Comparison of ENCODE assay signal across 15 cellular contexts in the genomic region with DNA sequence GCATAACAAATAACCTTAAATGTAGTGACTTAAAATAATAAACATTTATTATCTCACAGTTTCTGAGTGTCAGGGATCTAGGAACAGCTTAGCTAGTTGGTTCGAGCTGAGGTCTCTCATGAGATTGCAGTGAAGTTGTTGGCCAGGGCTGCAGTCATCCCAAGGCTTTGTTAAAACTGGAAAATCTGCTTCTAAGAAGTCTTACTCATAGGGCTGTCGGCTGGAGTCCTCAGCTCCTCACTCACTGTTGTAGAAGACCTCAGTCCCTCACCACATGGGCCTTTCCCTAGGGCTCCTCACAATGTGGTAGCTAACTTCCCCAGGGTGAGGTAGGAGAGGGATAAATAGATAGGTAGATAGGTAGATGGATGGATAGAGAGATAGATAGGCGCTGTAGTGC. TPM values are rescaled to one million over a fixed set of nuclear protein-coding genes. Genes with fewer than 3 reads are reported as not detected.
DNase-seq lines count a peak whose midpoint lies in the region; ATAC-seq, FAIRE-seq and TF ChIP-seq lines count a peak whose summit lies in the region.
"Had no signal": no experiment of that assay in that cellular context is flagged by ENCODE, and none has a peak within 500 bp of the region (broad histone marks: within the 10 kb centered on the region; RNA-seq: fewer than 3 reads in every experiment).

No MANE protein-coding gene starts in this region.

- intact Hi-C loops in PC-3 (cut with micrococcal nuclease), result loop anchor here (10.0 kb wide), 1 partner anchor 192 kb away; a partner anchor contains a TSS

- dilution Hi-C loops in keratinocyte (cut with MboI; ENCODE audit: extremely low pct_ligation_motif_present, low sequenced_read_pairs), result no loop called here

- no peaks in the 10 kb centered on the region for H3K9me1 ChIP-seq in keratinocyte (ENCODE audit: control insufficient read depth, extremely low read depth, insufficient read depth, low read length)

- BruUV-seq in PC-3 (replicated peaks; lab: Mats Ljungman, UMichigan), result no TSS peak

- peak; percentile 46 for FAIRE-seq in keratinocyte (lab: Jason Lieb, UNC)
- FAIRE-seq: A549, GM18507 had no signal

- no peak overlapping the region for H3K9ac ChIP-seq in PC-3 (ENCODE audit: low read length)
- H3K9ac ChIP-seq in keratinocyte (ENCODE audit: control insufficient read depth, extremely low read depth, insufficient read depth, low read length), result no peak overlapping the region

- DNase-seq in HT-29 (ENCODE audit: low spot score) (peak; percentile 5), PC-3 (peak; percentile 62), epithelial cell of prostate (ENCODE audit: low read depth, low spot score) (peak; percentile 39), keratinocyte (ENCODE audit: low read depth, low spot score) (no peak)
- DNase-seq: BE2C; CD8-positive, alpha-beta T cell; COR-L47 had no signal

- H3K36me3 ChIP-seq in PC-3 (ENCODE audit: low read depth, low read length) (no peaks in the 10 kb centered on the region), keratinocyte (ENCODE audit: control insufficient read depth in 2 of 2, extremely low read depth in 1 of 2, insufficient read depth in 2 of 2, low read length in 2 of 2) (no peaks in the 10 kb centered on the region)
- H3K36me3 ChIP-seq: BE2C had no signal

- 0 out of 2 replicates have a peak, but pooled peaks cover 3% of the 10 kb centered on the region for H3K4me1 ChIP-seq in PC-3 (ENCODE audit: insufficient read depth, low read length)
- H3K4me1 ChIP-seq in keratinocyte (ENCODE audit: control insufficient read depth, extremely low read depth, insufficient read depth, low read length), result no peaks in the 10 kb centered on the region
- H3K4me1 ChIP-seq: A549 had no signal

- no peaks in the 10 kb centered on the region for H3K27me3 ChIP-seq in PC-3 (ENCODE audit: low read length)
- no peaks in the 10 kb centered on the region for H3K27me3 ChIP-seq in keratinocyte (ENCODE audit: control insufficient read depth, extremely low read depth, insufficient read depth, low read length)
- H3K27me3 ChIP-seq: BE2C had no signal

- H3K4me2 ChIP-seq in PC-3 (ENCODE audit: low read length), result peak overlapping the region; percentile 13; the same call in 1 of the 2 replicates
- no peak overlapping the region for H3K4me2 ChIP-seq in keratinocyte (ENCODE audit: control insufficient read depth, extremely low read depth, insufficient read depth, low read depth, low read length)
- H3K4me2 ChIP-seq: A549 had no signal

- H3F3A ChIP-seq in PC-3 (ENCODE audit: low read length, unreplicated experiment), result no peaks in the 10 kb centered on the region

- no peak overlapping the region for H3K4me3 ChIP-seq in PC-3 (ENCODE audit: low read length)
- H3K4me3 ChIP-seq in keratinocyte (ENCODE audit: control insufficient read depth in 2 of 3, extremely low read depth in 1 of 3, insufficient read depth in 2 of 3, low read depth in 1 of 3, low read length in 3 of 3), result no peak overlapping the region
- H3K4me3 ChIP-seq: A549 had no signal

- 0 out of 2 replicates have a peak, but pooled peaks cover 5% of the 10 kb centered on the region for H3K9me2 ChIP-seq in PC-3 (replicated peaks; ENCODE audit: low read length)

- H2AFZ ChIP-seq in PC-3 (ENCODE audit: low read length), result no peak overlapping the region
- no peak overlapping the region for H2AFZ ChIP-seq in keratinocyte (ENCODE audit: control insufficient read depth, low read length)

- H3K9me3 ChIP-seq in PC-3 (ENCODE audit: low read length), result no peaks in the 10 kb centered on the region
- no peaks in the 10 kb centered on the region for H3K9me3 ChIP-seq in keratinocyte (ENCODE audit: control insufficient read depth, low read depth, low read length)
- H3K9me3 ChIP-seq: A549, BE2C had no signal

- ATAC-seq in PC-3 (peak; percentile 48), HG03520 (IDR thresholded peaks at IDR 0.05; ENCODE audit: unreplicated experiment) (no peak), HG02678 (IDR thresholded peaks at IDR 0.05; ENCODE audit: unreplicated experiment) (no peak)
- ATAC-seq: A549; CD8-positive, alpha-beta T cell; HCT116 had no signal

- H3K79me2 ChIP-seq in PC-3 (ENCODE audit: low read length) (no peaks in the 10 kb centered on the region), keratinocyte (ENCODE audit: control insufficient read depth, insufficient read depth, low read length) (no peaks in the 10 kb centered on the region)

- CTCF ChIA-PET in PC-3 (lab: Charles Lee), result interaction anchor here (0.6 kb wide), 1 partner anchor 48 kb away, joined by 3 read pairs; no protein-coding TSS in a partner anchor

- TF ChIP-seq CTCF in PC-3 (conservative IDR thresholded peaks at IDR 0.05; ENCODE audit: low read depth, low read length), result no peak
- TF ChIP-seq CTCF in keratinocyte (optimal IDR thresholded peaks at IDR 0.05 in 1 of 3, IDR thresholded peaks at IDR 0.05 in 1 of 3, conservative IDR thresholded peaks at IDR 0.05 in 1 of 3; ENCODE audit: extremely low read depth in 1 of 3, insufficient read depth in 2 of 3, low read length in 3 of 3), result no peak

- H3K27ac ChIP-seq in PC-3 (ENCODE audit: low read length) (no peak overlapping the region), epithelial cell of prostate (no peak overlapping the region), keratinocyte (ENCODE audit: control insufficient read depth, insufficient read depth, low read length) (no peak overlapping the region)
- H3K27ac ChIP-seq: A549 had no signal

- POLR2A ChIA-PET in PC-3 (lab: Charles Lee; ENCODE audit: unreplicated experiment), result no interaction called here

- H4K20me1 ChIP-seq in PC-3 (ENCODE audit: low read length) (no peaks in the 10 kb centered on the region), keratinocyte (ENCODE audit: control insufficient read depth, extremely low read depth, insufficient read depth, low read length) (no peaks in the 10 kb centered on the region)

RNA-seq across cellular contexts. Expression of a gene that starts 20.8 kb away (rescaled TPM):
- total RNA-seq in HT-29 (2014; rRNA removed; shearing (Covaris generic)), result not detected in 2 replicates
- not detected in 2 replicates for total RNA-seq in PC-3 (2014; rRNA removed)
- polyA plus RNA-seq in keratinocyte, result not detected in 3 replicates
- not detected for polyA plus RNA-seq in keratinocyte (2011; ENCODE audit: low read depth)
- not detected in 2 replicates for polyA plus RNA-seq in keratinocyte (2011; cell fraction: cytosol; rRNA removed)
- polyA plus RNA-seq in keratinocyte (2011; cell fraction: nucleus; rRNA removed), result not detected in 2 replicates
- polyA plus RNA-seq in keratinocyte (2012; ENCODE audit: low replicate concordance), result not detected in 2 replicates
- polyA minus RNA-seq in keratinocyte, result not detected in 3 replicates
- not detected for polyA minus RNA-seq in keratinocyte (2011; cell fraction: cytosol; rRNA and poly(A)+ RNA removed)
- polyA minus RNA-seq in keratinocyte (2011; cell fraction: nucleus; rRNA and poly(A)+ RNA removed), result not detected in 2 replicates
- total RNA-seq: CD8-positive, alpha-beta T cell; H4; HT1080 had no signal
- polyA plus RNA-seq: A549, CD14-positive monocyte had no signal
